Comparison of ENCODE assay signal across 1 cellular context in genomic region chr6:101716810-101717209, GRCh38.
TF ChIP-seq lines count a peak whose summit lies in the region.

No MANE protein-coding gene starts in this region.

TF ChIP-seq in H1, 55 proteins besides CTCF, POLR2A, EP300 and RAD21 (continued from another document):
- TF ChIP-seq CHD7 (IDR thresholded peaks at IDR 0.05; ENCODE audit: insufficient replicate concordance, low read length) (peak; percentile 95), SP1 (IDR thresholded peaks at IDR 0.05; ENCODE audit: low read depth, low read length) (0 out of 2 replicates have a peak, but pooled peaks have one; percentile 63), EGR1 (IDR thresholded peaks at IDR 0.05; ENCODE audit: borderline replicate concordance, low read depth, low read length) (0 out of 2 replicates have a peak, but pooled peaks have one; percentile 39), YY1 (IDR thresholded peaks at IDR 0.05; ENCODE audit: low read depth, low read length) (no peak)
